In the genomic region with DNA sequence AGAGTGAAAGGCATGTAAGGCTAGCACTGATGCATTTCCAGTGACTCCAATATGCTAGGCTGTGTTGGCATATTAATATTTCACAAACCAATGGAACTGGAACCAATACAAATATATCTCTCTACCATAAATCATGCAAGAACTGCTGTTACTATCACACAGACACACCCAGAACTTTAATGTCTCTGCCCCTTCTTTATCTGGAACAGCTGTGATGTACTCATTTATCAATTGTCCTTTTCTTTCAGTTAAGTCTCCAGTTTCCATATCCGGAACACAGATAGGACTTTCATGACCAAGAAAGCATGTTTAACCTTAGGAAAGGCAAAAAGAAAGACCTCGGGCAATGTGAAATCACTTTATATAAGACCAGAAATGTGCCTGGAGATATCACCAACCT, we compare ENCODE assay signal across 25 cellular contexts.
"Had no signal": no experiment of that assay in that cellular context is flagged by ENCODE, and none has a peak within 500 bp of the region (broad histone marks: within the 10 kb centered on the region; RNA-seq: fewer than 3 reads in every experiment).

No MANE protein-coding gene starts in this region.

- H3K4me3 Mint-ChIP-seq: memory B cell; natural killer cell; stimulated activated naive B cell treated with anti-CD40 and anti-IgM and Interleukin-4, amounts not matched to agents 10 μg/mL and 1 μg/mL and 100 μg/mL, for 72 hours; stimulated activated naive CD8-positive, alpha-beta T cell treated with anti-CD3 and anti-CD28 coated beads, Interleukin-15, Interleukin-2, amounts not matched to agents 100 ng/mL and 50 ng/mL, for 24 hours had no signal

- H3K4me1 Mint-ChIP-seq: memory B cell; stimulated activated naive B cell treated with anti-CD40 and anti-IgM and Interleukin-4, amounts not matched to agents 10 μg/mL and 1 μg/mL and 100 μg/mL, for 72 hours had no signal

- ATAC-seq: gastrocnemius medialis; left lobe of liver; natural killer cell; psoas muscle; right cardiac atrium; stimulated activated naive B cell treated with anti-CD40 and anti-IgM and Interleukin-4, amounts not matched to agents 10 μg/mL and 1 μg/mL and 100 μg/mL, for 72 hours; upper lobe of right lung had no signal

- H3K79me2 ChIP-seq: hepatocyte had no signal

- H3K27ac Mint-ChIP-seq: natural killer cell; stimulated activated naive CD8-positive, alpha-beta T cell treated with anti-CD3 and anti-CD28 coated beads, Interleukin-15, Interleukin-2, amounts not matched to agents 100 ng/mL and 50 ng/mL, for 24 hours had no signal

- H3K4me2 ChIP-seq: hepatocyte had no signal

- H3K4me1 ChIP-seq: gastrocnemius medialis, psoas muscle, sigmoid colon, tibial nerve, upper lobe of right lung had no signal

- H3K4me3 ChIP-seq: coronary artery, gastrocnemius medialis, hepatocyte, lung, ovary, psoas muscle, sigmoid colon, skin epidermis, thoracic aorta, tibial nerve, upper lobe of right lung had no signal

- H3K36me3 ChIP-seq: ovary had no signal

- H2AFZ ChIP-seq: hepatocyte had no signal

- H3K9me3 ChIP-seq: upper lobe of right lung had no signal

- FAIRE-seq: kidney had no signal

- H3K27me3 Mint-ChIP-seq: memory B cell; stimulated activated naive B cell treated with anti-CD40 and anti-IgM and Interleukin-4, amounts not matched to agents 10 μg/mL and 1 μg/mL and 100 μg/mL, for 72 hours; stimulated activated naive CD8-positive, alpha-beta T cell treated with anti-CD3 and anti-CD28 coated beads, Interleukin-15, Interleukin-2, amounts not matched to agents 100 ng/mL and 50 ng/mL, for 24 hours had no signal

- H3K27me3 ChIP-seq: gastrocnemius medialis, hepatocyte, ovary, sigmoid colon, tibial nerve, upper lobe of right lung had no signal

- H3K27ac ChIP-seq: coronary artery, gastrocnemius medialis, hepatocyte, psoas muscle, sigmoid colon, skin epidermis, thoracic aorta, tibial nerve, upper lobe of right lung had no signal

- DNase-seq: dermis blood vessel endothelial cell; effector memory CD4-positive, alpha-beta T cell; gastrocnemius medialis; head of caudate nucleus; kidney; natural killer cell; occipital lobe; ovary; posterior cingulate gyrus; psoas muscle; right cardiac atrium; sigmoid colon; stimulated activated CD4-positive, alpha-beta T cell treated with anti-CD3 and anti-CD28 coated beads, Interleukin-15, amount 100 ng/mL, for 24 hours; stimulated activated CD4-positive, alpha-beta T cell treated with anti-CD3 and anti-CD28 coated beads, Interleukin-2, amount 100 ng/mL, for 48 hours; stimulated activated naive B cell treated with anti-CD40 and anti-IgM and Interleukin-4, amounts not matched to agents 10 μg/mL and 1 μg/mL and 100 μg/mL, for 72 hours; upper lobe of right lung had no signal
